8 cellular contexts compared by ENCODE assay signal in genomic region chr12:70645494-70646317, GRCh38. TPM values are rescaled to one million over a fixed set of nuclear protein-coding genes. Genes with fewer than 3 reads are reported as not detected.
A peak's percentile ranks its signal among the peaks of the same experiment; 100 is the strongest.
DNase-seq lines count a peak whose midpoint lies in the region; ATAC-seq, FAIRE-seq and TF ChIP-seq lines count a peak whose summit lies in the region.

No MANE protein-coding gene starts in this region.

- no peak for FAIRE-seq in small intestine (lab: Jason Lieb, UNC)

- H3K4me1 Mint-ChIP-seq in activated CD8-positive, alpha-beta T cell treated with anti-CD3 and anti-CD28 coated beads for 36 hours (ENCODE audit: low read depth) = no peaks in the 10 kb centered on the region

- no peak for TF ChIP-seq CTCF in activated CD8-positive, alpha-beta T cell treated with anti-CD3 and anti-CD28 coated beads for 36 hours (IDR thresholded peaks at IDR 0.05)

- no peaks in the 10 kb centered on the region for H3K36me3 ChIP-seq in small intestine (ENCODE audit: control insufficient read depth in 2 of 2, insufficient read depth in 2 of 2, low read length in 2 of 2)

- H3K9me3 ChIP-seq in right cardiac atrium (ENCODE audit: control insufficient read depth, low read length) = no peaks in the 10 kb centered on the region
- H3K9me3 ChIP-seq in small intestine (ENCODE audit: control insufficient read depth, low read depth) = no peaks in the 10 kb centered on the region

- CTCF ChIA-PET in activated CD8-positive, alpha-beta T cell treated with anti-CD3 and anti-CD28 coated beads for 36 hours (lab: Charles Lee) = interaction anchor here (1.2 kb wide), 1 partner anchor 9 kb away, joined by 3 read pairs; no protein-coding TSS in a partner anchor

- no peaks in the 10 kb centered on the region for H3K36me3 Mint-ChIP-seq in activated CD8-positive, alpha-beta T cell treated with anti-CD3 and anti-CD28 coated beads for 36 hours (ENCODE audit: low read depth)

- 20% methylated on average over 10 of the region's 10 CpGs for WGBS in right cardiac atrium
- 10 to 23% (median 10%) methylated on average over 10 of the region's 10 CpGs for WGBS in small intestine, 3 donors

- H3K27ac Mint-ChIP-seq in activated CD8-positive, alpha-beta T cell treated with anti-CD3 and anti-CD28 coated beads for 36 hours = no peak overlapping the region

- ATAC-seq in GM18907 (IDR thresholded peaks at IDR 0.05; ENCODE audit: unreplicated experiment) (peak; percentile 75), HG03280 (IDR thresholded peaks at IDR 0.05; ENCODE audit: unreplicated experiment) (peak; percentile 65), right cardiac atrium (peak; percentile 95 to 98)
- ATAC-seq in activated CD8-positive, alpha-beta T cell treated with anti-CD3 and anti-CD28 coated beads for 36 hours = peak; percentile 85

- no peak overlapping the region for H3K4me3 Mint-ChIP-seq in activated CD8-positive, alpha-beta T cell treated with anti-CD3 and anti-CD28 coated beads for 36 hours

- peaks cover 5% of the 10 kb centered on the region for H3K4me1 ChIP-seq in right cardiac atrium (ENCODE audit: control insufficient read depth, insufficient read depth, low read length)
- H3K4me1 ChIP-seq in small intestine (ENCODE audit: control insufficient read depth in 2 of 2, insufficient read depth in 1 of 2, low read depth in 1 of 2, low read length in 1 of 2) = peaks cover 0 to 6% of the 10 kb centered on the region in 2 donors

- H3K27ac ChIP-seq in right cardiac atrium (ENCODE audit: low read length) (peak overlapping the region; percentile 83), small intestine (ENCODE audit: low read depth in 1 of 2, low read length in 1 of 2) (peak overlapping the region in 1 of 2 donors; percentile 58)

- H3K9me3 Mint-ChIP-seq in activated CD8-positive, alpha-beta T cell treated with anti-CD3 and anti-CD28 coated beads for 36 hours = no peaks in the 10 kb centered on the region

- DNase-seq in activated CD8-positive, alpha-beta T cell treated with anti-CD3 and anti-CD28 coated beads for 36 hours = peak; percentile 49
- DNase-seq in right cardiac atrium (peak; percentile 68 to 85 (median 77)), small intestine (peak; percentile 75), hypothalamus (lab: John Stamatoyannopoulos, UW) (no peak), NCI-H2029 treated with DMSO at 0.1 percent for 48 hours (lab: John Stamatoyannopoulos, UW) (no peak), posterior cingulate gyrus (no peak)

- intact Hi-C loops in activated CD8-positive, alpha-beta T cell treated with anti-CD3 and anti-CD28 coated beads for 36 hours (cut with micrococcal nuclease) = no loop called here
- intact Hi-C loops in right cardiac atrium (cut with DNase I) = loop anchor here in 1 of 4 donors (5.0 to 10.0 kb wide), 2 partner anchors 33 to 51 kb away; no protein-coding TSS in a partner anchor
- intact Hi-C loops in posterior cingulate gyrus (cut with DNase I) = no loop called here

- H3K4me3 ChIP-seq in right cardiac atrium (ENCODE audit: low read length) (no peak overlapping the region), small intestine (ENCODE audit: low read depth in 1 of 2, low read length in 2 of 2) (no peak overlapping the region)

- no peaks in the 10 kb centered on the region for H3K27me3 Mint-ChIP-seq in activated CD8-positive, alpha-beta T cell treated with anti-CD3 and anti-CD28 coated beads for 36 hours

- POLR2A ChIA-PET in activated CD8-positive, alpha-beta T cell treated with anti-CD3 and anti-CD28 coated beads for 36 hours (lab: Charles Lee) = no interaction called here

- H3K27me3 ChIP-seq in right cardiac atrium (ENCODE audit: control insufficient read depth, insufficient read depth) (no peaks in the 10 kb centered on the region), small intestine (ENCODE audit: control insufficient read depth in 2 of 2, insufficient read depth in 2 of 2, low read length in 2 of 2) (no peaks in the 10 kb centered on the region)

RNA-seq across cellular contexts. Expression of gene PTPRB, which starts 8.5 kb away (rescaled TPM):
- total RNA-seq in activated CD8-positive, alpha-beta T cell treated with anti-CD3 and anti-CD28 coated beads for 36 hours = not detected
- total RNA-seq in right cardiac atrium = 10 to 100 TPM; 26.6 to 51.8 (median 39.2) TPM
- polyA plus RNA-seq in right cardiac atrium = 14.3 TPM
- 10 to 100 TPM in 1 of 3 donors, 1 to 10 TPM in 2; 1.8 to 24.4 (median 1.9) TPM for polyA plus RNA-seq in small intestine

Comparison
In these comparisons a context has a peak if more than half of its experiments do, and no peak if none do; other contexts are left out.
1. DNase-seq: peak in activated CD8-positive, alpha-beta T cell treated with anti-CD3 and anti-CD28 coated beads for 36 hours (single experiment), right cardiac atrium (3 of 3) and small intestine (single experiment); none in hypothalamus (0 of 51), NCI-H2029 treated with DMSO at 0.1 percent for 48 hours (single experiment) and posterior cingulate gyrus (0 of 10).
2. RNA of gene PTPRB, which starts 8.5 kb away (total RNA-seq): 26.6 to 51.8 TPM in right cardiac atrium; not detected in activated CD8-positive, alpha-beta T cell treated with anti-CD3 and anti-CD28 coated beads for 36 hours; every median in the first group is over 10 times any median in the second.
3. Peak in every context shown above with its lines, with median percentiles within 50 percentile points of each other: ATAC-seq.